ENCODE assay signal across 1 cellular context in genomic region chr13:20188649-20189553, GRCh38.
TF ChIP-seq lines count a peak whose summit lies in the region.

No MANE protein-coding gene starts in this region.

TF ChIP-seq in K562, 482 proteins besides CTCF, POLR2A, EP300 and RAD21 (continued from another document and continues in another):
- TF ChIP-seq ZNF318 (IDR thresholded peaks at IDR 0.05; ENCODE audit: borderline replicate concordance in 1 of 2, low read depth in 1 of 2), result no peak
- no peak for TF ChIP-seq ZNF699 (CRISPR knock-in tag; IDR thresholded peaks at IDR 0.05; ENCODE audit: insufficient replicate concordance)
- TF ChIP-seq CBX1 (IDR thresholded peaks at IDR 0.05; ENCODE audit: low read depth), result peak; percentile 46; the same call in 1 of the 2 replicates
- no peak for TF ChIP-seq SIN3B (IDR thresholded peaks at IDR 0.05; ENCODE audit: low read depth)
- TF ChIP-seq HCFC1 (IDR thresholded peaks at IDR 0.05; ENCODE audit: low read depth, low read length), result 0 out of 2 replicates have a peak, but pooled peaks have one; percentile 17
- TF ChIP-seq FOXA1 (IDR thresholded peaks at IDR 0.05; ENCODE audit: borderline replicate concordance), result no peak
- no peak for TF ChIP-seq ARID3B (CRISPR knock-in tag; IDR thresholded peaks at IDR 0.05; ENCODE audit: borderline replicate concordance)
- TF ChIP-seq RCOR1 (IDR thresholded peaks at IDR 0.05; ENCODE audit: borderline replicate concordance in 1 of 2, low read depth in 2 of 2, low read length in 2 of 2), result 0 out of 4 replicates have a peak, but pooled peaks of 1 of the 2 experiments have one; percentile 12
- TF ChIP-seq ZBED1 (IDR thresholded peaks at IDR 0.05), result no peak
- no peak for TF ChIP-seq THAP12 (CRISPR knock-in tag; IDR thresholded peaks at IDR 0.05)
- peak in 2 of 3 experiments; percentile 84 to 93; a peak in 4 of 6 replicates for TF ChIP-seq ZBTB11 (CRISPR knock-in tag; IDR thresholded peaks at IDR 0.05)
- no peak for TF ChIP-seq ZNF785 (CRISPR knock-in tag; IDR thresholded peaks at IDR 0.05)
- TF ChIP-seq TEAD4 (IDR thresholded peaks at IDR 0.05; ENCODE audit: low read length), result no peak
- TF ChIP-seq TEAD4 (CRISPR knock-in tag; IDR thresholded peaks at IDR 0.05; ENCODE audit: borderline replicate concordance), result no peak
- no peak for TF ChIP-seq ZBTB2 (IDR thresholded peaks at IDR 0.05)
- TF ChIP-seq ZNF407 (IDR thresholded peaks at IDR 0.05; ENCODE audit: low read depth), result no peak
- peak; percentile 79 for TF ChIP-seq GABPA (tag; conservative IDR thresholded peaks at IDR 0.05; ENCODE audit: low read depth)
- TF ChIP-seq ELF1 (tag; IDR thresholded peaks at IDR 0.05), result no peak
- no peak for TF ChIP-seq ZNF512 (tag; IDR thresholded peaks at IDR 0.05)
- no peak for TF ChIP-seq NR2C2 (CRISPR knock-in tag; IDR thresholded peaks at IDR 0.05)
- 0 out of 2 replicates have a peak, but pooled peaks have one; percentile 21 for TF ChIP-seq NR2C2 (tag; IDR thresholded peaks at IDR 0.05)
- TF ChIP-seq DLX4 (CRISPR knock-in tag; IDR thresholded peaks at IDR 0.05), result no peak
